Comparison of ENCODE assay signal across 1 cellular context in the genomic region with DNA sequence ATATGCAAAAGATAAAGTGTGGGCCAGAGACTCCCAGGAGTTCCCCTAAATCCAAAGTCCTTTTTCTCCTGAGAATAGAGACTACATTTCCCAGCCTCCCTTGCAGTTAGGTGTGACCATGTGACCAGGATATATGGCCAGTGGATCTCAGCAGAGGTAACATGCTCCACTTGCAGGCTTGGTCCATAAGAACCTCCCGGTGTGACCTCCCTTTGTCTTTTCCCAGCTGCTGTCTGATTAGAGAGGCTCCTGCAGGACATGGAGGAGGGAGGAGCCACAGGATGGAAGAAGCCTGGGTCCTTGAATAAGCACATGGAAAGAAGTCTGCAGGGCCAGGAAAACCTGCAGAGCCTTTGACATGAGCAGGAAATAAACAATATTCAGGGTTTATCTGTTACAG.
TF ChIP-seq lines count a peak whose summit lies in the region.

No MANE protein-coding gene starts in this region.

TF ChIP-seq in HepG2, 621 proteins besides CTCF, POLR2A, EP300 and RAD21 (continued from another document):
- TF ChIP-seq, protein P1, sequence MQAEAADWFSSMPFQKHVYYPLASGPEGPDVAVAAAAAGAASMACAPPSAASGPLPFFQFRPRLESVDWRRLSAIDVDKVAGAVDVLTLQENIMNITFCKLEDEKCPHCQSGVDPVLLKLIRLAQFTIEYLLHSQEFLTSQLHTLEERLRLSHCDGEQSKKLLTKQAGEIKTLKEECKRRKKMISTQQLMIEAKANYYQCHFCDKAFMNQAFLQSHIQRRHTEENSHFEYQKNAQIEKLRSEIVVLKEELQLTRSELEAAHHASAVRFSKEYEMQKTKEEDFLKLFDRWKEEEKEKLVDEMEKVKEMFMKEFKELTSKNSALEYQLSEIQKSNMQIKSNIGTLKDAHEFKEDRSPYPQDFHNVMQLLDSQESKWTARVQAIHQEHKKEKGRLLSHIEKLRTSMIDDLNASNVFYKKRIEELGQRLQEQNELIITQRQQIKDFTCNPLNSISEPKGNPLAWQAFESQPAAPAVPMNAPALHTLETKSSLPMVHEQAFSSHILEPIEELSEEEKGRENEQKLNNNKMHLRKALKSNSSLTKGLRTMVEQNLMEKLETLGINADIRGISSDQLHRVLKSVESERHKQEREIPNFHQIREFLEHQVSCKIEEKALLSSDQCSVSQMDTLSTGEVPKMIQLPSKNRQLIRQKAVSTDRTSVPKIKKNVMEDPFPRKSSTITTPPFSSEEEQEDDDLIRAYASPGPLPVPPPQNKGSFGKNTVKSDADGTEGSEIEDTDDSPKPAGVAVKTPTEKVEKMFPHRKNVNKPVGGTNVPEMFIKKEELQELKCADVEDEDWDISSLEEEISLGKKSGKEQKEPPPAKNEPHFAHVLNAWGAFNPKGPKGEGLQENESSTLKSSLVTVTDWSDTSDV (CRISPR knock-in tag; IDR thresholded peaks at IDR 0.05) = no peak
- TF ChIP-seq THAP11 (CRISPR knock-in tag; IDR thresholded peaks at IDR 0.05) = peak; percentile 98
- TF ChIP-seq HNF4G (IDR thresholded peaks at IDR 0.05; ENCODE audit: borderline replicate concordance, low read depth, low read length) = peak; percentile 57
- no peak for TF ChIP-seq HNF4G (CRISPR knock-in tag; IDR thresholded peaks at IDR 0.05; ENCODE audit: borderline replicate concordance, low read depth)
- peak; percentile 90 for TF ChIP-seq ZNF143 (CRISPR knock-in tag; IDR thresholded peaks at IDR 0.05)
